In the genomic region with DNA sequence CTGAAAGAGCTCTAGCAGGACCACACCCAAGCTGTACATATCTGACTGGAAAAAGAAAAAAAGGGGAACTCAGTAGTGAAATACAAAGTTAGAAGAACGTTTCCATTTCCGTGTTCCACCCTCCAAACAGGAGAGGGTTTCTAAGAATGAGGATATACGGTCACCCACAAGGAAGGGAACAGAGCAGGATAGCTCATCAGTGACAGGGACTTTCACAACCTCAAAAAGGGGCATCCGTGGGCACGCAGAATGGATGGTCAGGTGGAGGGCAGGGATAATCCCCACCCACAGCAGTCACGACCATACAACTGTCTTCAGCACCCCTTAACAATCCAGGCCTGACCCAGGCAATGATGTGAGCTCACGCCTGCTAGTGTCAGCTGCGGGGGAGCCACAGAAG, we compare ENCODE assay signal across 11 cellular contexts. TPM values are rescaled to one million over a fixed set of nuclear protein-coding genes. Genes with fewer than 3 reads are reported as not detected.
DNase-seq lines count a peak whose midpoint lies in the region; ATAC-seq, FAIRE-seq and TF ChIP-seq lines count a peak whose summit lies in the region.
"Had no signal": no experiment of that assay in that cellular context is flagged by ENCODE, and none has a peak within 500 bp of the region (broad histone marks: within the 10 kb centered on the region; RNA-seq: fewer than 3 reads in every experiment).

No MANE protein-coding gene starts in this region.

- TF ChIP-seq EP300 in HepG2 (IDR thresholded peaks at IDR 0.05; ENCODE audit: low read depth in 2 of 2, low read length in 2 of 2) (no peak), HepG2 (CRISPR knock-in tag; IDR thresholded peaks at IDR 0.05; ENCODE audit: borderline replicate concordance) (no peak), upper lobe of left lung (IDR thresholded peaks at IDR 0.05) (no peak)

- H3K4me1 ChIP-seq in liver (ENCODE audit: control insufficient read depth in 4 of 4, insufficient read depth in 4 of 4, low read length in 3 of 4) (peaks cover 0 to 3% (median 0%) of the 10 kb centered on the region in 4 donors), HepG2 (ENCODE audit: insufficient read depth, low read length) (no peaks in the 10 kb centered on the region), lung (ENCODE audit: control insufficient read depth in 2 of 2, insufficient read depth in 2 of 2, low read length in 2 of 2) (peaks cover 0 to 3% of the 10 kb centered on the region in 2 donors), upper lobe of left lung (peaks cover 7 to 18% (median 15%) of the 10 kb centered on the region in 4 donors), aorta (ENCODE audit: control insufficient read depth in 1 of 2, insufficient read depth in 2 of 2, low read length in 2 of 2) (no peaks in the 10 kb centered on the region)

- no peak overlapping the region for H3K4me3 Mint-ChIP-seq in activated T-helper 2 cell treated with anti-CD3 and anti-CD28 coated beads, Interferon-gamma antibody, Interleukin-2, Interleukin-4, amounts not matched to agents 10 μg/mL and 5 μg/mL and 100 μg/mL, durations not matched to agents 14 hours and 24 hours and 36 hours (ENCODE audit: low read depth)

- H3K9me3 ChIP-seq in liver (ENCODE audit: control insufficient read depth in 4 of 4, low read length in 3 of 4) (no peaks in the 10 kb centered on the region), HepG2 (ENCODE audit: low read length) (no peaks in the 10 kb centered on the region), lung (ENCODE audit: control insufficient read depth in 2 of 2, insufficient read depth in 1 of 2, low read length in 1 of 2) (no peaks in the 10 kb centered on the region), upper lobe of left lung (no peaks in the 10 kb centered on the region), aorta (ENCODE audit: control insufficient read depth, low read length) (no peaks in the 10 kb centered on the region)
- H3K9me3 ChIP-seq: thyroid gland had no signal

- H3K79me2 ChIP-seq in HepG2 (ENCODE audit: insufficient read depth, low read length) = no peaks in the 10 kb centered on the region

- no peak overlapping the region for H3K4me3 ChIP-seq in liver (ENCODE audit: low read depth in 1 of 3, low read length in 3 of 3)
- H3K4me3 ChIP-seq in HepG2 (replicated peaks in 1 of 3; ENCODE audit: insufficient read depth in 1 of 3, low read depth in 2 of 3, low read length in 3 of 3) = no peak overlapping the region
- H3K4me3 ChIP-seq in lung = no peak overlapping the region
- H3K4me3 ChIP-seq in upper lobe of left lung = peak overlapping the region in 2 of 4 donors; percentile 30 to 42
- no peak overlapping the region for H3K4me3 ChIP-seq in aorta (ENCODE audit: low read length in 2 of 2)
- H3K4me3 ChIP-seq: SK-N-MC, thyroid gland had no signal

- H3K36me3 ChIP-seq in liver (ENCODE audit: control insufficient read depth in 4 of 4, insufficient read depth in 3 of 4, low read depth in 1 of 4, low read length in 3 of 4) (peaks cover 10 to 65% (median 45%) of the 10 kb centered on the region in 4 donors), HepG2 (replicated peaks in 1 of 2; ENCODE audit: control insufficient read depth in 1 of 2, insufficient read depth in 2 of 2, low read length in 2 of 2) (peaks cover 42 to 90% of the 10 kb centered on the region in 2 experiments), lung (ENCODE audit: control insufficient read depth in 2 of 2, insufficient read depth in 2 of 2, low read length in 2 of 2) (peaks cover 26 to 51% of the 10 kb centered on the region in 2 donors), upper lobe of left lung (peaks cover 28 to 94% (median 55%) of the 10 kb centered on the region in 4 donors), aorta (ENCODE audit: control insufficient read depth in 1 of 2, insufficient read depth in 2 of 2, low read length in 1 of 2) (peaks cover 8 to 10% of the 10 kb centered on the region in 2 donors)

- no peak; the same call in none of the 3 replicates for ATAC-seq in HepG2
- peak; percentile 44 for ATAC-seq in lung (ENCODE audit: insufficient read depth, low FRiP score)
- ATAC-seq in upper lobe of left lung (ENCODE audit: low FRiP score in 2 of 2) = peak; percentile 77 to 78
- ATAC-seq in aorta (ENCODE audit: low FRiP score) = no peak

- no peaks in the 10 kb centered on the region for H3K27me3 Mint-ChIP-seq in activated T-helper 2 cell treated with anti-CD3 and anti-CD28 coated beads, Interferon-gamma antibody, Interleukin-2, Interleukin-4, amounts not matched to agents 10 μg/mL and 5 μg/mL and 100 μg/mL, durations not matched to agents 14 hours and 24 hours and 36 hours (ENCODE audit: low read depth)

- TF ChIP-seq CTCF in liver (IDR thresholded peaks at IDR 0.05; ENCODE audit: low read depth, low read length, missing input control) (no peak), HepG2 (CRISPR knock-in tag; IDR thresholded peaks at IDR 0.05) (no peak), lung (IDR thresholded peaks at IDR 0.05; ENCODE audit: control extremely low read depth, extremely low read depth) (no peak), upper lobe of left lung (IDR thresholded peaks at IDR 0.05) (no peak)

- H3K4me2 ChIP-seq in HepG2 (ENCODE audit: low read depth, low read length) = no peak overlapping the region

- TF ChIP-seq POLR2A in HepG2 (IDR thresholded peaks at IDR 0.05; ENCODE audit: insufficient read depth in 1 of 2, low read depth in 2 of 2, low read length in 2 of 2) (no peak), upper lobe of left lung (IDR thresholded peaks at IDR 0.05) (no peak)

- H4K20me1 ChIP-seq in HepG2 (ENCODE audit: insufficient read depth, low read length) = no peaks in the 10 kb centered on the region

- in situ Hi-C loops in HepG2 (cut with HindIII; ENCODE audit: extremely low pct_ligation_motif_present, low pct_unique_long_range_greater_than_20kb) = no loop called here

- FAIRE-seq in HepG2 (lab: Jason Lieb, UNC) = no peak

- H3K9me3 Mint-ChIP-seq in activated T-helper 2 cell treated with anti-CD3 and anti-CD28 coated beads, Interferon-gamma antibody, Interleukin-2, Interleukin-4, amounts not matched to agents 10 μg/mL and 5 μg/mL and 100 μg/mL, durations not matched to agents 14 hours and 24 hours and 36 hours = no peaks in the 10 kb centered on the region

- no TSS peak for BruUV-seq in HepG2 (replicated peaks; lab: Mats Ljungman, UMichigan)

- DNase-seq in HepG2 (ENCODE audit: low spot score) = no peak
- no peak for DNase-seq in activated T-helper 2 cell treated with anti-CD3 and anti-CD28 coated beads, Interferon-gamma antibody, Interleukin-2, Interleukin-4, amounts not matched to agents 10 μg/mL and 5 μg/mL and 100 μg/mL, durations not matched to agents 14 hours and 24 hours and 36 hours (ENCODE audit: low spot score)
- no peak for DNase-seq in lung (ENCODE audit: low spot score)
- no peak for DNase-seq in upper lobe of left lung
- DNase-seq in aorta = no peak
- no peak for DNase-seq in NCI-H1092 (lab: John Stamatoyannopoulos, UW)
- no peak for DNase-seq in NCI-H2029 (lab: John Stamatoyannopoulos, UW)

- H3K4me1 Mint-ChIP-seq in activated T-helper 2 cell treated with anti-CD3 and anti-CD28 coated beads, Interferon-gamma antibody, Interleukin-2, Interleukin-4, amounts not matched to agents 10 μg/mL and 5 μg/mL and 100 μg/mL, durations not matched to agents 14 hours and 24 hours and 36 hours (ENCODE audit: low read depth) = peaks cover 15% of the 10 kb centered on the region

- CTCF ChIA-PET in HepG2 (lab: Yijun Ruan, JAX; ENCODE audit: low intra/inter-chr PET ratio, low total read pairs) = no interaction called here

- peak overlapping the region; percentile 55 for H3K27ac Mint-ChIP-seq in activated T-helper 2 cell treated with anti-CD3 and anti-CD28 coated beads, Interferon-gamma antibody, Interleukin-2, Interleukin-4, amounts not matched to agents 10 μg/mL and 5 μg/mL and 100 μg/mL, durations not matched to agents 14 hours and 24 hours and 36 hours

- POLR2A ChIA-PET in HepG2 (lab: Yijun Ruan, JAX) = interaction anchor here (1.1 to 1.7 kb wide), 5 partner anchors 11 to 19 kb away, joined by 3 to 5 read pairs (median 3); a partner anchor contains a TSS

- H3K36me3 Mint-ChIP-seq in activated T-helper 2 cell treated with anti-CD3 and anti-CD28 coated beads, Interferon-gamma antibody, Interleukin-2, Interleukin-4, amounts not matched to agents 10 μg/mL and 5 μg/mL and 100 μg/mL, durations not matched to agents 14 hours and 24 hours and 36 hours (ENCODE audit: low read depth) = peaks cover 81% of the 10 kb centered on the region

- WGBS in liver = 83% methylated on average over 8 of the region's 8 CpGs
- 92% methylated on average over 8 of the region's 8 CpGs for WGBS in HepG2 (ENCODE audit: low lambda C conversion rate)
- WGBS in lung, 2 donors = 41 to 67% methylated on average over 8 of the region's 8 CpGs
- 74 to 80% methylated on average over 8 of the region's 8 CpGs for WGBS in upper lobe of left lung, 2 donors
- 85% methylated on average over 8 of the region's 8 CpGs for WGBS in aorta, 2 donors

- intact Hi-C loops in HepG2 (cut with micrococcal nuclease; ENCODE audit: unreplicated experiment) = loop anchor here (1.0 kb wide), 1 partner anchor 79 kb away; no protein-coding TSS in a partner anchor
- intact Hi-C loops in activated T-helper 2 cell treated with anti-CD3 and anti-CD28 coated beads, Interferon-gamma antibody, Interleukin-2, Interleukin-4, amounts not matched to agents 10 μg/mL and 5 μg/mL and 100 μg/mL, durations not matched to agents 14 hours and 24 hours and 36 hours (cut with micrococcal nuclease) = no loop called here
- intact Hi-C loops in aorta (cut with DNase I) = no loop called here

- H2AFZ ChIP-seq in HepG2 (ENCODE audit: low read length) = no peak overlapping the region

- TF ChIP-seq RAD21 in liver (IDR thresholded peaks at IDR 0.05) (no peak), HepG2 (CRISPR knock-in tag; IDR thresholded peaks at IDR 0.05) (no peak)

- no peak overlapping the region for H3K9ac ChIP-seq in liver (ENCODE audit: low read depth in 1 of 2, low read length in 2 of 2)
- H3K9ac ChIP-seq in HepG2 (ENCODE audit: insufficient read depth, low read depth, low read length) = no peak overlapping the region

- H3K27ac ChIP-seq in liver (ENCODE audit: low read depth in 1 of 2, low read length in 2 of 2) (peak overlapping the region; percentile 2 to 36), HepG2 (ENCODE audit: extremely low read length, insufficient read depth, low read length) (no peak overlapping the region), lung (ENCODE audit: low read depth in 1 of 2, low read length in 1 of 2) (peak overlapping the region in 1 of 2 donors; percentile 86), upper lobe of left lung (peak overlapping the region; percentile 67 to 85 (median 78)), aorta (ENCODE audit: low read depth in 1 of 2, low read length in 2 of 2) (no peak overlapping the region)
- H3K27ac ChIP-seq: SK-N-MC had no signal

- no peaks in the 10 kb centered on the region for H3K27me3 ChIP-seq in liver (ENCODE audit: control insufficient read depth in 4 of 4, insufficient read depth in 4 of 4, low read length in 3 of 4)
- H3K27me3 ChIP-seq in HepG2 (ENCODE audit: control insufficient read depth in 1 of 2, insufficient read depth in 2 of 2, low read length in 2 of 2) = no peaks in the 10 kb centered on the region
- no peaks in the 10 kb centered on the region for H3K27me3 ChIP-seq in lung (ENCODE audit: control insufficient read depth, insufficient read depth)
- H3K27me3 ChIP-seq in upper lobe of left lung = no peaks in the 10 kb centered on the region
- H3K27me3 ChIP-seq in aorta (ENCODE audit: control insufficient read depth in 1 of 2, insufficient read depth in 2 of 2, low read length in 1 of 2) = no peaks in the 10 kb centered on the region
- H3K27me3 ChIP-seq: thyroid gland had no signal

RNA-seq across cellular contexts. Expression of a gene that starts 4.3 kb away (rescaled TPM):
- not detected for total RNA-seq in liver
- polyA plus RNA-seq in liver = under 1 TPM; 0.08 to 0.42 TPM
- 0.13 TPM in 1 of 2 replicates, not detected in the other for total RNA-seq in HepG2 (2016; rRNA removed; fragmentation: Illumina TruSeq; extraction: Trizol)
- total RNA-seq in HepG2 (2016; cell fraction: cytosol; rRNA removed; fragmentation: Illumina TruSeq; extraction: Trizol; ENCODE audit: low read depth) = not detected in 2 replicates
- 0.11 TPM in 1 of 2 replicates, not detected in the other for total RNA-seq in HepG2 (2016; cell fraction: insoluble cytoplasmic fraction; rRNA removed; fragmentation: Illumina TruSeq; extraction: Trizol)
- total RNA-seq in HepG2 (2016; cell fraction: membrane; rRNA removed; fragmentation: Illumina TruSeq; extraction: Trizol) = not detected in 2 replicates
- total RNA-seq in HepG2 (2016; cell fraction: nucleus; rRNA removed; fragmentation: Illumina TruSeq; extraction: Trizol) = not detected in 2 replicates
- 0.24 TPM in 1 of 2 replicates, not detected in the other for polyA plus RNA-seq in HepG2 (2011; rRNA removed)
- polyA plus RNA-seq in HepG2 (2011; cell fraction: cytosol; rRNA removed) = 0.10 and 0.13 TPM in 2 replicates
- polyA plus RNA-seq in HepG2 (2011; cell fraction: nucleus; rRNA removed) = 0.17 and 0.21 TPM in 2 replicates
- 1.3 and 1.4 TPM in 2 replicates for polyA plus RNA-seq in HepG2 (2012)
- polyA plus RNA-seq in HepG2 (2016; cell fraction: cytosol; fragmentation: Illumina TruSeq; extraction: Trizol; ENCODE audit: low read depth) = 0.08 and 0.14 TPM in 2 replicates
- polyA plus RNA-seq in HepG2 (2016; cell fraction: insoluble cytoplasmic fraction; fragmentation: Illumina TruSeq; extraction: Trizol; ENCODE audit: low read depth) = not detected in 2 replicates
- polyA plus RNA-seq in HepG2 (2016; cell fraction: membrane; fragmentation: Illumina TruSeq; extraction: Trizol; ENCODE audit: low read depth) = not detected in 2 replicates
- not detected in 2 replicates for polyA plus RNA-seq in HepG2 (2016; cell fraction: nucleus; fragmentation: Illumina TruSeq; extraction: Trizol; ENCODE audit: insufficient read depth, low read depth)
- 0.65 TPM in 1 of 2 replicates, not detected in the other for polyA minus RNA-seq in HepG2 (2011; rRNA and poly(A)+ RNA removed; ENCODE audit: low replicate concordance)
- polyA minus RNA-seq in HepG2 (2011; cell fraction: cytosol; rRNA and poly(A)+ RNA removed) = not detected in 2 replicates
- not detected in 2 replicates for polyA minus RNA-seq in HepG2 (2011; cell fraction: nucleus; rRNA and poly(A)+ RNA removed)
- 0.25 and 0.27 TPM in 2 replicates for total RNA-seq in activated T-helper 2 cell treated with anti-CD3 and anti-CD28 coated beads, Interferon-gamma antibody, Interleukin-2, Interleukin-4, amounts not matched to agents 10 μg/mL and 5 μg/mL and 100 μg/mL, durations not matched to agents 14 hours and 24 hours and 36 hours
- not detected for total RNA-seq in lung
- under 1 TPM in 1 of 2 donors, not detected in 1; 0.08 TPM for polyA plus RNA-seq in lung
- total RNA-seq in upper lobe of left lung = under 1 TPM in 1 of 6 donors, not detected in 5; 0.46 TPM
- not detected for total RNA-seq in aorta
- not detected for polyA plus RNA-seq in aorta
- total RNA-seq: thyroid gland had no signal

RNA-seq across cellular contexts. Expression of a gene that starts 17.8 kb away (rescaled TPM):
- total RNA-seq in liver (10 to 100 TPM; 28.7 to 30.3 TPM), HepG2 (2016; rRNA removed; fragmentation: Illumina TruSeq; extraction: Trizol) (84.9 and 97.2 TPM in 2 replicates), lung (10 to 100 TPM; 25.2 to 34.5 TPM), upper lobe of left lung (10 to 100 TPM in 5 of 6 donors, 1 to 10 TPM in 1; 8.4 to 58.1 (median 25.3) TPM), aorta (10 to 100 TPM; 13.1 to 13.8 TPM)
- polyA plus RNA-seq in liver (10 to 100 TPM; 39.6 to 41.7 TPM), HepG2 (2011; rRNA removed) (38.2 and 41.0 TPM in 2 replicates), lung (10 to 100 TPM; 18.0 to 44.2 TPM), aorta (10 to 100 TPM; 13.9 to 19.3 TPM)
- total RNA-seq in HepG2 (2016; cell fraction: cytosol; rRNA removed; fragmentation: Illumina TruSeq; extraction: Trizol; ENCODE audit: low read depth) = 24.2 and 29.1 TPM in 2 replicates
- 82.6 and 109 TPM in 2 replicates for total RNA-seq in HepG2 (2016; cell fraction: insoluble cytoplasmic fraction; rRNA removed; fragmentation: Illumina TruSeq; extraction: Trizol)
- total RNA-seq in HepG2 (2016; cell fraction: membrane; rRNA removed; fragmentation: Illumina TruSeq; extraction: Trizol) = 30.1 and 33.3 TPM in 2 replicates
- 38.1 and 38.5 TPM in 2 replicates for total RNA-seq in HepG2 (2016; cell fraction: nucleus; rRNA removed; fragmentation: Illumina TruSeq; extraction: Trizol)
- 49.9 and 54.2 TPM in 2 replicates for polyA plus RNA-seq in HepG2 (2011; cell fraction: cytosol; rRNA removed)
- polyA plus RNA-seq in HepG2 (2011; cell fraction: nucleus; rRNA removed) = 18.4 and 23.0 TPM in 2 replicates
- polyA plus RNA-seq in HepG2 (2012) = 27.3 and 34.0 TPM in 2 replicates
- 20.2 and 21.5 TPM in 2 replicates for polyA plus RNA-seq in HepG2 (2016; cell fraction: cytosol; fragmentation: Illumina TruSeq; extraction: Trizol; ENCODE audit: low read depth)
- 98.6 and 104 TPM in 2 replicates for polyA plus RNA-seq in HepG2 (2016; cell fraction: insoluble cytoplasmic fraction; fragmentation: Illumina TruSeq; extraction: Trizol; ENCODE audit: low read depth)
- 25.0 and 28.0 TPM in 2 replicates for polyA plus RNA-seq in HepG2 (2016; cell fraction: membrane; fragmentation: Illumina TruSeq; extraction: Trizol; ENCODE audit: low read depth)
- 53.2 and 62.7 TPM in 2 replicates for polyA plus RNA-seq in HepG2 (2016; cell fraction: nucleus; fragmentation: Illumina TruSeq; extraction: Trizol; ENCODE audit: insufficient read depth, low read depth)
- polyA minus RNA-seq in HepG2 (2011; rRNA and poly(A)+ RNA removed; ENCODE audit: low replicate concordance) = 73.9 and 128 TPM in 2 replicates
- 30.2 and 32.8 TPM in 2 replicates for polyA minus RNA-seq in HepG2 (2011; cell fraction: cytosol; rRNA and poly(A)+ RNA removed)
- 25.9 and 34.8 TPM in 2 replicates for polyA minus RNA-seq in HepG2 (2011; cell fraction: nucleus; rRNA and poly(A)+ RNA removed)
- 73.4 and 82.9 TPM in 2 replicates for total RNA-seq in activated T-helper 2 cell treated with anti-CD3 and anti-CD28 coated beads, Interferon-gamma antibody, Interleukin-2, Interleukin-4, amounts not matched to agents 10 μg/mL and 5 μg/mL and 100 μg/mL, durations not matched to agents 14 hours and 24 hours and 36 hours

RNA-seq across cellular contexts. Expression of a gene that starts 18.1 kb away (rescaled TPM):
- total RNA-seq in liver (1 to 10 TPM; 6.7 to 7.2 TPM), HepG2 (2016; rRNA removed; fragmentation: Illumina TruSeq; extraction: Trizol) (11.4 and 13.9 TPM in 2 replicates), lung (10 to 100 TPM; 10.8 to 19.1 TPM), upper lobe of left lung (10 to 100 TPM in 3 of 6 donors, 1 to 10 TPM in 3; 5.1 to 15.7 (median 9.7) TPM), aorta (10 to 100 TPM in 1 of 2 donors, 1 to 10 TPM in 1; 7.4 to 11.3 TPM)
- polyA plus RNA-seq in liver (1 to 10 TPM; 1.9 to 3.1 TPM), HepG2 (2011; rRNA removed) (6.2 and 6.3 TPM in 2 replicates), lung (1 to 10 TPM; 3.5 to 4.9 TPM), aorta (1 to 10 TPM; 1.8 to 9.0 TPM)
- total RNA-seq in HepG2 (2016; cell fraction: cytosol; rRNA removed; fragmentation: Illumina TruSeq; extraction: Trizol; ENCODE audit: low read depth) = 6.5 and 6.8 TPM in 2 replicates
- 11.7 and 13.5 TPM in 2 replicates for total RNA-seq in HepG2 (2016; cell fraction: insoluble cytoplasmic fraction; rRNA removed; fragmentation: Illumina TruSeq; extraction: Trizol)
- total RNA-seq in HepG2 (2016; cell fraction: membrane; rRNA removed; fragmentation: Illumina TruSeq; extraction: Trizol) = 8.2 and 8.9 TPM in 2 replicates
- total RNA-seq in HepG2 (2016; cell fraction: nucleus; rRNA removed; fragmentation: Illumina TruSeq; extraction: Trizol) = 11.2 and 11.7 TPM in 2 replicates
- 3.6 and 3.9 TPM in 2 replicates for polyA plus RNA-seq in HepG2 (2011; cell fraction: cytosol; rRNA removed)
- 6.3 and 8.2 TPM in 2 replicates for polyA plus RNA-seq in HepG2 (2011; cell fraction: nucleus; rRNA removed)
- 5.1 and 5.9 TPM in 2 replicates for polyA plus RNA-seq in HepG2 (2012)
- 0.99 and 1.1 TPM in 2 replicates for polyA plus RNA-seq in HepG2 (2016; cell fraction: cytosol; fragmentation: Illumina TruSeq; extraction: Trizol; ENCODE audit: low read depth)
- 8.6 and 8.7 TPM in 2 replicates for polyA plus RNA-seq in HepG2 (2016; cell fraction: insoluble cytoplasmic fraction; fragmentation: Illumina TruSeq; extraction: Trizol; ENCODE audit: low read depth)
- polyA plus RNA-seq in HepG2 (2016; cell fraction: membrane; fragmentation: Illumina TruSeq; extraction: Trizol; ENCODE audit: low read depth) = 2.1 and 2.5 TPM in 2 replicates
- 12.2 and 13.2 TPM in 2 replicates for polyA plus RNA-seq in HepG2 (2016; cell fraction: nucleus; fragmentation: Illumina TruSeq; extraction: Trizol; ENCODE audit: insufficient read depth, low read depth)
- 6.1 and 20.2 TPM in 2 replicates for polyA minus RNA-seq in HepG2 (2011; rRNA and poly(A)+ RNA removed; ENCODE audit: low replicate concordance)
- polyA minus RNA-seq in HepG2 (2011; cell fraction: cytosol; rRNA and poly(A)+ RNA removed) = 4.1 and 6.0 TPM in 2 replicates
- polyA minus RNA-seq in HepG2 (2011; cell fraction: nucleus; rRNA and poly(A)+ RNA removed) = 8.9 and 12.2 TPM in 2 replicates
- 21.2 and 21.5 TPM in 2 replicates for total RNA-seq in activated T-helper 2 cell treated with anti-CD3 and anti-CD28 coated beads, Interferon-gamma antibody, Interleukin-2, Interleukin-4, amounts not matched to agents 10 μg/mL and 5 μg/mL and 100 μg/mL, durations not matched to agents 14 hours and 24 hours and 36 hours

RNA-seq across cellular contexts. Expression of a gene that starts 32.1 kb away (rescaled TPM):
- total RNA-seq in liver (100 to 1,000 TPM; 119 to 356 TPM), HepG2 (2016; rRNA removed; fragmentation: Illumina TruSeq; extraction: Trizol) (71.4 and 103 TPM in 2 replicates), lung (100 to 1,000 TPM in 1 of 2 donors, 10 to 100 TPM in 1; 73.4 to 113 TPM), upper lobe of left lung (100 to 1,000 TPM in 3 of 6 donors, 10 to 100 TPM in 3; 76.5 to 283 (median 123) TPM), aorta (10 to 100 TPM; 42.9 to 63.4 TPM)
- polyA plus RNA-seq in liver (10 to 100 TPM; 33.7 to 46.9 TPM), HepG2 (2011; rRNA removed) (112 and 115 TPM in 2 replicates), lung (10 to 100 TPM; 35.6 to 50.7 TPM), aorta (10 to 100 TPM; 22.8 to 23.0 TPM)
- 34.6 and 40.9 TPM in 2 replicates for total RNA-seq in HepG2 (2016; cell fraction: cytosol; rRNA removed; fragmentation: Illumina TruSeq; extraction: Trizol; ENCODE audit: low read depth)
- total RNA-seq in HepG2 (2016; cell fraction: insoluble cytoplasmic fraction; rRNA removed; fragmentation: Illumina TruSeq; extraction: Trizol) = 68.8 and 97.8 TPM in 2 replicates
- total RNA-seq in HepG2 (2016; cell fraction: membrane; rRNA removed; fragmentation: Illumina TruSeq; extraction: Trizol) = 110 and 126 TPM in 2 replicates
- 55.1 and 65.4 TPM in 2 replicates for total RNA-seq in HepG2 (2016; cell fraction: nucleus; rRNA removed; fragmentation: Illumina TruSeq; extraction: Trizol)
- polyA plus RNA-seq in HepG2 (2011; cell fraction: cytosol; rRNA removed) = 113 and 122 TPM in 2 replicates
- 110 and 112 TPM in 2 replicates for polyA plus RNA-seq in HepG2 (2011; cell fraction: nucleus; rRNA removed)
- polyA plus RNA-seq in HepG2 (2012) = 80.4 and 124 TPM in 2 replicates
- polyA plus RNA-seq in HepG2 (2016; cell fraction: cytosol; fragmentation: Illumina TruSeq; extraction: Trizol; ENCODE audit: low read depth) = 68.3 and 68.8 TPM in 2 replicates
- polyA plus RNA-seq in HepG2 (2016; cell fraction: insoluble cytoplasmic fraction; fragmentation: Illumina TruSeq; extraction: Trizol; ENCODE audit: low read depth) = 137 and 157 TPM in 2 replicates
- polyA plus RNA-seq in HepG2 (2016; cell fraction: membrane; fragmentation: Illumina TruSeq; extraction: Trizol; ENCODE audit: low read depth) = 130 and 160 TPM in 2 replicates
- polyA plus RNA-seq in HepG2 (2016; cell fraction: nucleus; fragmentation: Illumina TruSeq; extraction: Trizol; ENCODE audit: insufficient read depth, low read depth) = 103 and 117 TPM in 2 replicates
- 67.1 and 79.8 TPM in 2 replicates for polyA minus RNA-seq in HepG2 (2011; rRNA and poly(A)+ RNA removed; ENCODE audit: low replicate concordance)
- 86.8 and 115 TPM in 2 replicates for polyA minus RNA-seq in HepG2 (2011; cell fraction: cytosol; rRNA and poly(A)+ RNA removed)
- polyA minus RNA-seq in HepG2 (2011; cell fraction: nucleus; rRNA and poly(A)+ RNA removed) = 84.1 and 87.9 TPM in 2 replicates
- total RNA-seq in activated T-helper 2 cell treated with anti-CD3 and anti-CD28 coated beads, Interferon-gamma antibody, Interleukin-2, Interleukin-4, amounts not matched to agents 10 μg/mL and 5 μg/mL and 100 μg/mL, durations not matched to agents 14 hours and 24 hours and 36 hours = 119 and 123 TPM in 2 replicates

RNA-seq across cellular contexts. Expression of a gene that starts 56.4 kb away (rescaled TPM):
- under 1 TPM; 0.05 to 0.33 TPM for total RNA-seq in liver
- polyA plus RNA-seq in liver = under 1 TPM; 0.05 to 0.11 TPM
- not detected in 2 replicates for total RNA-seq in HepG2 (2016; rRNA removed; fragmentation: Illumina TruSeq; extraction: Trizol)
- 0.09 and 0.10 TPM in 2 replicates for total RNA-seq in HepG2 (2016; cell fraction: cytosol; rRNA removed; fragmentation: Illumina TruSeq; extraction: Trizol; ENCODE audit: low read depth)
- not detected in 2 replicates for total RNA-seq in HepG2 (2016; cell fraction: insoluble cytoplasmic fraction; rRNA removed; fragmentation: Illumina TruSeq; extraction: Trizol)
- total RNA-seq in HepG2 (2016; cell fraction: membrane; rRNA removed; fragmentation: Illumina TruSeq; extraction: Trizol) = 0.15 TPM in 1 of 2 replicates, not detected in the other
- not detected in 2 replicates for total RNA-seq in HepG2 (2016; cell fraction: nucleus; rRNA removed; fragmentation: Illumina TruSeq; extraction: Trizol)
- 0.03 TPM in 1 of 2 replicates, not detected in the other for polyA plus RNA-seq in HepG2 (2011; rRNA removed)
- polyA plus RNA-seq in HepG2 (2011; cell fraction: cytosol; rRNA removed) = not detected in 2 replicates
- polyA plus RNA-seq in HepG2 (2011; cell fraction: nucleus; rRNA removed) = not detected in 2 replicates
- 0.13 and 0.15 TPM in 2 replicates for polyA plus RNA-seq in HepG2 (2012)
- polyA plus RNA-seq in HepG2 (2016; cell fraction: cytosol; fragmentation: Illumina TruSeq; extraction: Trizol; ENCODE audit: low read depth) = not detected in 2 replicates
- not detected in 2 replicates for polyA plus RNA-seq in HepG2 (2016; cell fraction: insoluble cytoplasmic fraction; fragmentation: Illumina TruSeq; extraction: Trizol; ENCODE audit: low read depth)
- polyA plus RNA-seq in HepG2 (2016; cell fraction: membrane; fragmentation: Illumina TruSeq; extraction: Trizol; ENCODE audit: low read depth) = not detected in 2 replicates
- not detected in 2 replicates for polyA plus RNA-seq in HepG2 (2016; cell fraction: nucleus; fragmentation: Illumina TruSeq; extraction: Trizol; ENCODE audit: insufficient read depth, low read depth)
- 0.05 TPM in 1 of 2 replicates, not detected in the other for polyA minus RNA-seq in HepG2 (2011; rRNA and poly(A)+ RNA removed; ENCODE audit: low replicate concordance)
- not detected in 2 replicates for polyA minus RNA-seq in HepG2 (2011; cell fraction: cytosol; rRNA and poly(A)+ RNA removed)
- polyA minus RNA-seq in HepG2 (2011; cell fraction: nucleus; rRNA and poly(A)+ RNA removed) = not detected in 2 replicates
- total RNA-seq in activated T-helper 2 cell treated with anti-CD3 and anti-CD28 coated beads, Interferon-gamma antibody, Interleukin-2, Interleukin-4, amounts not matched to agents 10 μg/mL and 5 μg/mL and 100 μg/mL, durations not matched to agents 14 hours and 24 hours and 36 hours = 0.30 and 0.59 TPM in 2 replicates
- total RNA-seq in lung = 10 to 100 TPM in 1 of 2 donors, 1 to 10 TPM in 1; 9.8 to 10.2 TPM
- polyA plus RNA-seq in lung = 1 to 10 TPM; 1.8 to 2.3 TPM
- 10 to 100 TPM in 2 of 6 donors, 1 to 10 TPM in 3, under 1 TPM in 1; 0.20 to 20.5 (median 4.4) TPM for total RNA-seq in upper lobe of left lung
- not detected for total RNA-seq in aorta
- under 1 TPM in 1 of 2 donors, not detected in 1; 0.10 TPM for polyA plus RNA-seq in aorta
- total RNA-seq: M059J had no signal

Comparison
In these comparisons a context has a peak if more than half of its experiments do, and no peak if none do; other contexts are left out.
1. H3K27ac ChIP-seq: peak in liver (2 of 2) and upper lobe of left lung (4 of 4); none in HepG2 (single experiment) and aorta (0 of 2).
2. ATAC-seq: peak in lung (single experiment) and upper lobe of left lung (2 of 2); none in HepG2 (single experiment) and aorta (single experiment).